ENCODE assay signal across 14 cellular contexts in the genomic region with DNA sequence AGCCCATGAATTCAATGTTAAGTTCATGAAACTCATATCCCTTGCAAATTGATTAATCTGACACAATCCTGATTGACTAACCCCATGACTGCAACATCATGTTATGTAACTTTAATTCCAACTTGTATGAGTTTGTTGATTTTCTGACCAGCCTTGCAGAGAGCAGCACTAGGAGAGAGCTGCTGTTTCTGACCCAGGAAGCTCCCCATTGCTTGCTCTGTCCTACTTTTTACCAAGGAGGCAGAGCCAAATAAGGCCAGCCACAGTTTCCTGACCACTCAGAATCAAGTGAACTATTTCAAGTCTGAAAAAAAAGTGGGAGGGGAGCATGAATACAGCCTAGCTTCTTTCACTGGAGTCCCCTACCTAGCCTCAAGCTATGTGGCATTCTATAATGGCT. TPM values are rescaled to one million over a fixed set of nuclear protein-coding genes. Genes with fewer than 3 reads are reported as not detected.
DNase-seq lines count a peak whose midpoint lies in the region; ATAC-seq and TF ChIP-seq lines count a peak whose summit lies in the region.
"Had no signal": no experiment of that assay in that cellular context is flagged by ENCODE, and none has a peak within 500 bp of the region (broad histone marks: within the 10 kb centered on the region; RNA-seq: fewer than 3 reads in every experiment).

No MANE protein-coding gene starts in this region.

- peaks cover 30% of the 10 kb centered on the region for H3K36me3 Mint-ChIP-seq in activated naive CD4-positive, alpha-beta T cell treated with anti-CD3 and anti-CD28 coated beads for 36 hours (ENCODE audit: low read depth)
- H3K36me3 Mint-ChIP-seq in stimulated activated effector memory CD8-positive, alpha-beta T cell treated with anti-CD3 and anti-CD28 coated beads, Interleukin-12 subunit alpha, Interleukin-12 subunit beta, amount 100 ng/mL, for 72 hours = no peaks in the 10 kb centered on the region

- no peak for TF ChIP-seq EP300 in ovary (IDR thresholded peaks at IDR 0.05)

- H3K27me3 ChIP-seq in ovary = no peaks in the 10 kb centered on the region
- H3K27me3 ChIP-seq in MG63 = no peaks in the 10 kb centered on the region

- peak; percentile 39 for ATAC-seq in stimulated activated effector memory CD8-positive, alpha-beta T cell treated with anti-CD3 and anti-CD28 coated beads, Interleukin-12 subunit alpha, Interleukin-12 subunit beta, amount 100 ng/mL, for 72 hours

- no peak for DNase-seq in activated naive CD4-positive, alpha-beta T cell treated with anti-CD3 and anti-CD28 coated beads for 36 hours
- no peak for DNase-seq in activated naive CD4-positive, alpha-beta T cell treated with Interleukin-2 at 50 U/mL for 16 hours
- DNase-seq in SKM-1 treated with dmso at 0.1 percent for 144 hours (lab: John Stamatoyannopoulos, UW; ENCODE audit: unreplicated experiment) = peak; percentile 47
- DNase-seq in dermis blood vessel endothelial cell = peak; percentile 37
- DNase-seq in stimulated activated effector memory CD8-positive, alpha-beta T cell treated with anti-CD3 and anti-CD28 coated beads, Interleukin-12 subunit alpha, Interleukin-12 subunit beta, amount 100 ng/mL, for 72 hours (ENCODE audit: low spot score in 2 of 2) = no peak
- DNase-seq in ovary = no peak
- no peak for DNase-seq in MG63
- DNase-seq in globus pallidus (ENCODE audit: low spot score) = no peak
- DNase-seq: effector CD4-positive, alpha-beta T cell; H9; NCI-H2171 had no signal

- CTCF ChIA-PET in activated naive CD4-positive, alpha-beta T cell treated with anti-CD3 and anti-CD28 coated beads for 36 hours (lab: Charles Lee) = interaction anchor here (0.9 to 2.0 kb wide), 6 partner anchors 14 to 57 kb away, joined by 4 to 15 read pairs (median 5); a partner anchor contains a TSS

- no peaks in the 10 kb centered on the region for H3K27me3 Mint-ChIP-seq in activated naive CD4-positive, alpha-beta T cell treated with anti-CD3 and anti-CD28 coated beads for 36 hours (ENCODE audit: low read depth)

- no peak for TF ChIP-seq CTCF in ovary (IDR thresholded peaks at IDR 0.05)

- no peak overlapping the region for H3K27ac ChIP-seq in ovary
- H3K27ac ChIP-seq: KMS-11, VCaP had no signal

- H3K36me3 ChIP-seq in ovary = no peaks in the 10 kb centered on the region
- H3K36me3 ChIP-seq in MG63 = no peaks in the 10 kb centered on the region

- peak overlapping the region; percentile 10 for H3K4me3 Mint-ChIP-seq in activated naive CD4-positive, alpha-beta T cell treated with anti-CD3 and anti-CD28 coated beads for 36 hours
- H3K4me3 Mint-ChIP-seq in stimulated activated effector memory CD8-positive, alpha-beta T cell treated with anti-CD3 and anti-CD28 coated beads, Interleukin-12 subunit alpha, Interleukin-12 subunit beta, amount 100 ng/mL, for 72 hours = peak overlapping the region; percentile 69
- H3K4me3 Mint-ChIP-seq: H9 had no signal

- H3K4me1 ChIP-seq in ovary (ENCODE audit: insufficient read depth) = no peaks in the 10 kb centered on the region

- intact Hi-C loops in activated naive CD4-positive, alpha-beta T cell treated with anti-CD3 and anti-CD28 coated beads for 36 hours (cut with micrococcal nuclease) = no loop called here
- intact Hi-C loops in ovary (cut with DNase I) = no loop called here

- H3K9me3 ChIP-seq in ovary = no peaks in the 10 kb centered on the region
- H3K9me3 ChIP-seq in MG63 = no peaks in the 10 kb centered on the region

- H3K9me3 Mint-ChIP-seq in activated naive CD4-positive, alpha-beta T cell treated with anti-CD3 and anti-CD28 coated beads for 36 hours = no peaks in the 10 kb centered on the region
- no peaks in the 10 kb centered on the region for H3K9me3 Mint-ChIP-seq in stimulated activated effector memory CD8-positive, alpha-beta T cell treated with anti-CD3 and anti-CD28 coated beads, Interleukin-12 subunit alpha, Interleukin-12 subunit beta, amount 100 ng/mL, for 72 hours
- H3K9me3 Mint-ChIP-seq: H9 had no signal

- peak overlapping the region; percentile 75 for H3K27ac Mint-ChIP-seq in activated naive CD4-positive, alpha-beta T cell treated with anti-CD3 and anti-CD28 coated beads for 36 hours
- H3K27ac Mint-ChIP-seq in stimulated activated effector memory CD8-positive, alpha-beta T cell treated with anti-CD3 and anti-CD28 coated beads, Interleukin-12 subunit alpha, Interleukin-12 subunit beta, amount 100 ng/mL, for 72 hours = peak overlapping the region; percentile 91

- no peak for TF ChIP-seq POLR2A in ovary (IDR thresholded peaks at IDR 0.05)

- H3K4me1 Mint-ChIP-seq in activated naive CD4-positive, alpha-beta T cell treated with anti-CD3 and anti-CD28 coated beads for 36 hours (ENCODE audit: low read depth) = peaks cover 88% of the 10 kb centered on the region
- H3K4me1 Mint-ChIP-seq in stimulated activated effector memory CD8-positive, alpha-beta T cell treated with anti-CD3 and anti-CD28 coated beads, Interleukin-12 subunit alpha, Interleukin-12 subunit beta, amount 100 ng/mL, for 72 hours = peaks cover 56% of the 10 kb centered on the region

- no peak overlapping the region for H3K4me3 ChIP-seq in ovary
- no peak overlapping the region for H3K4me3 ChIP-seq in MG63

RNA-seq across cellular contexts. Expression of a gene that starts 13.2 kb away (rescaled TPM):
- 10 to 100 TPM; 29.3 to 30.5 TPM for total RNA-seq in activated naive CD4-positive, alpha-beta T cell treated with anti-CD3 and anti-CD28 coated beads for 36 hours
- total RNA-seq in dermis blood vessel endothelial cell (7.3 and 8.7 TPM in 2 replicates), ovary (1 to 10 TPM in 4 of 7 donors, under 1 TPM in 3; 0.25 to 7.0 (median 1.0) TPM)
- polyA plus RNA-seq in ovary = 1 to 10 TPM in 1 of 2 donors, under 1 TPM in 1; 0.52 to 1.2 TPM
- total RNA-seq in MG63 (2014; rRNA removed; shearing (Covaris generic); ENCODE audit: low replicate concordance) = 1.3 and 1.6 TPM in 2 replicates

RNA-seq across cellular contexts. Expression of a gene that starts 14.1 kb away (rescaled TPM):
- 10 to 100 TPM; 67.5 to 71.4 TPM for total RNA-seq in activated naive CD4-positive, alpha-beta T cell treated with anti-CD3 and anti-CD28 coated beads for 36 hours
- total RNA-seq in dermis blood vessel endothelial cell (under 0.01 TPM in 1 of 2 replicates, not detected in the other), ovary (1 to 10 TPM in 6 of 7 donors, under 1 TPM in 1; 0.79 to 5.1 (median 1.8) TPM)
- 10 to 100 TPM in 1 of 2 donors, 1 to 10 TPM in 1; 2.0 to 18.0 TPM for polyA plus RNA-seq in ovary
- not detected in 2 replicates for total RNA-seq in MG63 (2014; rRNA removed; shearing (Covaris generic); ENCODE audit: low replicate concordance)
- total RNA-seq: RPMI7951 had no signal

RNA-seq across cellular contexts. Expression of a gene that starts 25.1 kb away (rescaled TPM):
- total RNA-seq in activated naive CD4-positive, alpha-beta T cell treated with anti-CD3 and anti-CD28 coated beads for 36 hours = 10 to 100 TPM; 25.3 to 28.4 TPM
- total RNA-seq in dermis blood vessel endothelial cell = 73.5 and 98.5 TPM in 2 replicates
- 10 to 100 TPM in 4 of 7 donors, 1 to 10 TPM in 3; 4.4 to 42.5 (median 13.2) TPM for total RNA-seq in ovary
- 1 to 10 TPM; 5.7 to 9.6 TPM for polyA plus RNA-seq in ovary
- not detected in 2 replicates for total RNA-seq in MG63 (2014; rRNA removed; shearing (Covaris generic); ENCODE audit: low replicate concordance)

Comparison
In these comparisons a context has a peak if more than half of its experiments do, and no peak if none do; other contexts are left out.
1. DNase-seq: peak in SKM-1 treated with dmso at 0.1 percent for 144 hours (single experiment) and dermis blood vessel endothelial cell (single experiment); none in activated naive CD4-positive, alpha-beta T cell treated with anti-CD3 and anti-CD28 coated beads for 36 hours (single experiment), activated naive CD4-positive, alpha-beta T cell treated with Interleukin-2 at 50 U/mL for 16 hours (single experiment), stimulated activated effector memory CD8-positive, alpha-beta T cell treated with anti-CD3 and anti-CD28 coated beads, Interleukin-12 subunit alpha, Interleukin-12 subunit beta, amount 100 ng/mL, for 72 hours (0 of 2), ovary (0 of 5), MG63 (single experiment) and globus pallidus (single experiment).
2. RNA of a gene that starts 14.1 kb away (total RNA-seq): 67.5 to 71.4 TPM in activated naive CD4-positive, alpha-beta T cell treated with anti-CD3 and anti-CD28 coated beads for 36 hours; 0.79 to 5.1 TPM in ovary, under 0.01 TPM in dermis blood vessel endothelial cell and not detected in MG63; every median in the first group is over 10 times any median in the second.